In genomic region chr6:9527679-9528286, GRCh38 we compare ENCODE assay signal across 17 cellular contexts.
DNase-seq lines count a peak whose midpoint lies in the region; ATAC-seq and TF ChIP-seq lines count a peak whose summit lies in the region.
"Had no signal": no experiment of that assay in that cellular context is flagged by ENCODE, and none has a peak within 500 bp of the region (broad histone marks: within the 10 kb centered on the region; RNA-seq: fewer than 3 reads in every experiment).

No MANE protein-coding gene starts in this region.

- no peaks in the 10 kb centered on the region for H3K36me3 Mint-ChIP-seq in MCF 10A (ENCODE audit: insufficient read depth, unreplicated experiment)
- H3K36me3 Mint-ChIP-seq in activated naive CD4-positive, alpha-beta T cell treated with anti-CD3 and anti-CD28 coated beads for 36 hours (ENCODE audit: low read depth) = peaks cover 1% of the 10 kb centered on the region
- H3K36me3 Mint-ChIP-seq: neural progenitor cell had no signal

- CTCF ChIA-PET in MCF 10A (lab: Yijun Ruan, JAX) = interaction anchor here (1.4 kb wide), 1 partner anchor 46 kb away, joined by 3 read pairs; no protein-coding TSS in a partner anchor
- CTCF ChIA-PET in activated naive CD4-positive, alpha-beta T cell treated with anti-CD3 and anti-CD28 coated beads for 36 hours (lab: Charles Lee) = interaction anchor here (0.7 to 1.0 kb wide), 2 partner anchors 9 to 262 kb away, joined by 3 to 5 read pairs; no protein-coding TSS in a partner anchor

- H3K27ac ChIP-seq in breast epithelium = no peak overlapping the region
- H3K27ac ChIP-seq in OCI-LY3 (ENCODE audit: low read length) = no peak overlapping the region
- H3K27ac ChIP-seq in epithelial cell of prostate = peak overlapping the region; percentile 20
- H3K27ac ChIP-seq: neural progenitor cell, SJSA1 had no signal

- BruUV-seq in MCF 10A (replicated peaks; lab: Mats Ljungman, UMichigan) = no TSS peak

- TF ChIP-seq POLR2A in breast epithelium (IDR thresholded peaks at IDR 0.05) = no peak

- H3K4me3 ChIP-seq in breast epithelium (no peak overlapping the region), OCI-LY3 (ENCODE audit: low read length) (no peak overlapping the region)
- H3K4me3 ChIP-seq: neural progenitor cell, SJSA1 had no signal

- H3K79me2 ChIP-seq in OCI-LY3 (ENCODE audit: low read length) = no peaks in the 10 kb centered on the region

- intact Hi-C loops in MCF 10A (cut with micrococcal nuclease) = no loop called here
- intact Hi-C loops in breast epithelium (cut with DNase I; ENCODE audit: low total_unique reads) = no loop called here
- intact Hi-C loops in activated naive CD4-positive, alpha-beta T cell treated with anti-CD3 and anti-CD28 coated beads for 36 hours (cut with micrococcal nuclease) = no loop called here

- H3K4me1 Mint-ChIP-seq in MCF 10A (ENCODE audit: insufficient read depth, unreplicated experiment) = peaks cover 28% of the 10 kb centered on the region
- H3K4me1 Mint-ChIP-seq in activated naive CD4-positive, alpha-beta T cell treated with anti-CD3 and anti-CD28 coated beads for 36 hours (ENCODE audit: low read depth) = no peaks in the 10 kb centered on the region
- H3K4me1 Mint-ChIP-seq: activated CD4-positive, alpha-beta T cell treated with anti-CD3 and anti-CD28 coated beads, Interleukin-2, amount 10 ng/mL, durations not matched to agents 24 days and 14 days; neural progenitor cell had no signal

- no peak overlapping the region for H3K4me2 ChIP-seq in OCI-LY3 (ENCODE audit: low read length)
- H3K4me2 ChIP-seq: neural progenitor cell had no signal

- no peaks in the 10 kb centered on the region for H4K20me1 ChIP-seq in OCI-LY3 (ENCODE audit: insufficient read depth, low read length)

- no peak overlapping the region for H3K27ac Mint-ChIP-seq in MCF 10A (ENCODE audit: low read depth, unreplicated experiment)
- H3K27ac Mint-ChIP-seq in activated naive CD4-positive, alpha-beta T cell treated with anti-CD3 and anti-CD28 coated beads for 36 hours = no peak overlapping the region
- H3K27ac Mint-ChIP-seq: activated CD4-positive, alpha-beta T cell treated with anti-CD3 and anti-CD28 coated beads, Interleukin-2, amount 10 ng/mL, durations not matched to agents 24 days and 14 days; neural progenitor cell had no signal

- H3K27me3 Mint-ChIP-seq in MCF 10A (ENCODE audit: insufficient read depth, unreplicated experiment) = no peaks in the 10 kb centered on the region
- H3K27me3 Mint-ChIP-seq in activated naive CD4-positive, alpha-beta T cell treated with anti-CD3 and anti-CD28 coated beads for 36 hours (ENCODE audit: low read depth) = peaks cover 4% of the 10 kb centered on the region
- H3K27me3 Mint-ChIP-seq: activated CD4-positive, alpha-beta T cell treated with anti-CD3 and anti-CD28 coated beads, Interleukin-2, amount 10 ng/mL, durations not matched to agents 24 days and 14 days had no signal

- no peak overlapping the region for H3K4me3 Mint-ChIP-seq in MCF 10A (ENCODE audit: unreplicated experiment)
- H3K4me3 Mint-ChIP-seq in activated naive CD4-positive, alpha-beta T cell treated with anti-CD3 and anti-CD28 coated beads for 36 hours = no peak overlapping the region
- H3K4me3 Mint-ChIP-seq: activated CD4-positive, alpha-beta T cell treated with anti-CD3 and anti-CD28 coated beads, Interleukin-2, amount 10 ng/mL, durations not matched to agents 24 days and 14 days; neural progenitor cell had no signal

- H3K4me1 ChIP-seq in breast epithelium (no peaks in the 10 kb centered on the region), OCI-LY3 (ENCODE audit: low read length) (peaks cover 6% of the 10 kb centered on the region)
- H3K4me1 ChIP-seq: neural progenitor cell had no signal

- H2AFZ ChIP-seq in OCI-LY3 (ENCODE audit: low read depth, low read length) = 0 out of 2 replicates have a peak overlapping the region, but pooled peaks have one; percentile 25
- H2AFZ ChIP-seq: neural progenitor cell had no signal

- POLR2A ChIA-PET in MCF 10A (lab: Yijun Ruan, JAX) = no interaction called here

- H3K9ac ChIP-seq in OCI-LY3 (ENCODE audit: low read length) = no peak overlapping the region
- H3K9ac ChIP-seq: neural progenitor cell had no signal

- peak; percentile 17 for DNase-seq in MCF 10A (ENCODE audit: unreplicated experiment)
- DNase-seq in breast epithelium (ENCODE audit: low spot score in 2 of 2) = no peak
- no peak for DNase-seq in epithelial cell of prostate (ENCODE audit: low read depth, low spot score)
- no peak for DNase-seq in stimulated activated CD8-positive, alpha-beta memory T cell treated with anti-CD3 and anti-CD28 coated beads, Interleukin-4, amount 100 ng/mL, for 48 hours
- no peak for DNase-seq in activated naive CD4-positive, alpha-beta T cell treated with anti-CD3 and anti-CD28 coated beads for 36 hours
- DNase-seq: activated CD4-positive, alpha-beta T cell treated with anti-CD3 and anti-CD28 coated beads, Interleukin-2, amount 10 ng/mL, durations not matched to agents 24 days and 14 days; activated naive CD4-positive, alpha-beta T cell treated with anti-CD3 and anti-CD28 coated beads, Interleukin-2, amount 50 U/mL, for 16 hours; activated T-cell treated with anti-CD3 and anti-CD28 coated beads for 4 hours; Karpas-422; kidney glomerular epithelial cell; NCI-H1930; stimulated activated naive CD8-positive, alpha-beta T cell treated with anti-CD3 and anti-CD28 coated beads, Interleukin-15, Interleukin-2, amounts not matched to agents 100 U/mL and 50 U/mL, for 24 hours had no signal

- H3K36me3 ChIP-seq in breast epithelium (no peaks in the 10 kb centered on the region), OCI-LY3 (replicated peaks; ENCODE audit: low read depth, low read length) (no peaks in the 10 kb centered on the region)
- H3K36me3 ChIP-seq: neural progenitor cell, SJSA1 had no signal

- H3K27me3 ChIP-seq in breast epithelium (no peaks in the 10 kb centered on the region), OCI-LY3 (ENCODE audit: low read depth, low read length) (no peaks in the 10 kb centered on the region)
- H3K27me3 ChIP-seq: neural progenitor cell, SJSA1 had no signal

- H3K9me3 ChIP-seq in breast epithelium (no peaks in the 10 kb centered on the region), OCI-LY3 (ENCODE audit: insufficient read depth, low read length) (no peaks in the 10 kb centered on the region)
- H3K9me3 ChIP-seq: SJSA1 had no signal

- no peak for TF ChIP-seq CTCF in MCF 10A (IDR thresholded peaks at IDR 0.05; ENCODE audit: unreplicated experiment)
- no peak for TF ChIP-seq CTCF in breast epithelium (IDR thresholded peaks at IDR 0.05)
- no peak for TF ChIP-seq CTCF in OCI-LY3 (IDR thresholded peaks at IDR 0.05; ENCODE audit: low read depth, low read length)

- no peak for ATAC-seq in GM21723 (IDR thresholded peaks at IDR 0.05; ENCODE audit: unreplicated experiment)
- ATAC-seq in HG02870 (IDR thresholded peaks at IDR 0.05; ENCODE audit: unreplicated experiment) = no peak
- ATAC-seq: stimulated activated naive CD8-positive, alpha-beta T cell treated with anti-CD3 and anti-CD28 coated beads, Interleukin-15, Interleukin-2, amounts not matched to agents 100 U/mL and 50 U/mL, for 24 hours had no signal

- peaks cover 8% of the 10 kb centered on the region for H3K9me3 Mint-ChIP-seq in MCF 10A (ENCODE audit: unreplicated experiment)
- peaks cover 4% of the 10 kb centered on the region for H3K9me3 Mint-ChIP-seq in activated naive CD4-positive, alpha-beta T cell treated with anti-CD3 and anti-CD28 coated beads for 36 hours
- H3K9me3 Mint-ChIP-seq: activated CD4-positive, alpha-beta T cell treated with anti-CD3 and anti-CD28 coated beads, Interleukin-2, amount 10 ng/mL, durations not matched to agents 24 days and 14 days had no signal
